Comparison of ENCODE assay signal across 1 cellular context in genomic region chr2:1795842-1796580, GRCh38.
TF ChIP-seq lines count a peak whose summit lies in the region.

No MANE protein-coding gene starts in this region.

TF ChIP-seq in IMR-90, 13 proteins besides CTCF, POLR2A, EP300 and RAD21 (continued from another document):
- TF ChIP-seq ELK1 (IDR thresholded peaks at IDR 0.05; ENCODE audit: borderline replicate concordance, low read depth, low read length) (no peak), RFX5 (IDR thresholded peaks at IDR 0.05; ENCODE audit: low read depth, low read length) (no peak), MAZ (IDR thresholded peaks at IDR 0.05; ENCODE audit: borderline replicate concordance, low read depth, low read length) (no peak), MAFK (IDR thresholded peaks at IDR 0.05; ENCODE audit: low read depth, low read length) (no peak), MXI1 (IDR thresholded peaks at IDR 0.05; ENCODE audit: borderline replicate concordance, low read depth, low read length) (no peak), BHLHE40 (IDR thresholded peaks at IDR 0.05; ENCODE audit: low read depth, low read length) (no peak), CEBPB (IDR thresholded peaks at IDR 0.05; ENCODE audit: low read depth, low read length) (no peak), SMC3 (IDR thresholded peaks at IDR 0.05; ENCODE audit: low read depth, low read length) (no peak), USF2 (IDR thresholded peaks at IDR 0.05; ENCODE audit: low read depth, low read length) (no peak), NFE2L2 (IDR thresholded peaks at IDR 0.05; ENCODE audit: low read depth, low read length) (no peak), FOS (IDR thresholded peaks at IDR 0.05; ENCODE audit: low read depth, low read length) (no peak), RCOR1 (IDR thresholded peaks at IDR 0.05; ENCODE audit: insufficient replicate concordance, low read length) (no peak)
TF ChIP-seq in IMR-90: peak in this region for 0.
